ENCODE assay signal across 21 cellular contexts in the genomic region with DNA sequence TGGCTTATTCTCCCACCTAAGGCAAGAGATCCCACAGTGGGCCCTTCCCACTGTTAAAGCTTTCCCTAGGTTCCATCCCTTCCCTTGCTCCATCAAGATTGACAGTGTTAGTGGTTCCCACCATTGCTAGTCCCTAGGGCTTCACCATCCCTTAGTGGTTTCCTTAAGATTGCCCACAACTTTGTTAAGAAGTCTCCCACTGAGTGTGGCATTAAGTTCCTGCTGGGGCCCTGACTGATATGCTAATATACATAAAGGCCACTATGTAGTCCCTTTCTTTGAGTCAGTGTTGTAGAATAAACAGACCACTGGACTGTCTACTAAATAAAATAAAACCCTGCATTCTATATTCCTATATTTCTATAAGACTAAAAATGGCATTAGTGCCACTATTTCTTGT.
A peak's percentile ranks its signal among the peaks of the same experiment; 100 is the strongest.
DNase-seq lines count a peak whose midpoint lies in the region; ATAC-seq and TF ChIP-seq lines count a peak whose summit lies in the region.
"Had no signal": no experiment of that assay in that cellular context is flagged by ENCODE, and none has a peak within 500 bp of the region (broad histone marks: within the 10 kb centered on the region; RNA-seq: fewer than 3 reads in every experiment).

No MANE protein-coding gene starts in this region.

- H3K27ac ChIP-seq in A673 (ENCODE audit: low read depth, low read length, poor library complexity, severe bottlenecking): no peak overlapping the region
- H3K27ac ChIP-seq in mesendoderm (ENCODE audit: low read depth, low read length): no peak overlapping the region
- H3K27ac ChIP-seq in SK-N-SH (ENCODE audit: low read depth in 2 of 2, low read length in 1 of 2): no peak overlapping the region
- H3K27ac ChIP-seq: 22Rv1, A549, BLaER1 had no signal

- no peaks in the 10 kb centered on the region for H3K9me3 Mint-ChIP-seq in WTC11
- peaks cover 34% of the 10 kb centered on the region for H3K9me3 Mint-ChIP-seq in activated T-helper 2 cell treated with anti-CD3 and anti-CD28 coated beads, Interferon-gamma antibody, Interleukin-2, Interleukin-4, amounts not matched to agents 10 μg/mL and 5 μg/mL and 100 μg/mL, durations not matched to agents 14 hours and 24 hours and 36 hours

- no peak overlapping the region for H4K5ac ChIP-seq in mesendoderm (ENCODE audit: low read length)

- H3K36me3 ChIP-seq in A673 (ENCODE audit: insufficient read depth, low read length, poor library complexity, severe bottlenecking): no peaks in the 10 kb centered on the region
- H3K36me3 ChIP-seq in mesendoderm (ENCODE audit: control insufficient read depth, insufficient read depth, low read length): no peaks in the 10 kb centered on the region
- no peaks in the 10 kb centered on the region for H3K36me3 ChIP-seq in SK-N-SH (replicated peaks in 1 of 2; ENCODE audit: control insufficient read depth in 1 of 2, insufficient read depth in 2 of 2, low read length in 1 of 2)
- H3K36me3 ChIP-seq: BE2C, BLaER1 had no signal

- H3K27ac Mint-ChIP-seq in WTC11: no peak overlapping the region
- no peak overlapping the region for H3K27ac Mint-ChIP-seq in activated T-helper 2 cell treated with anti-CD3 and anti-CD28 coated beads, Interferon-gamma antibody, Interleukin-2, Interleukin-4, amounts not matched to agents 10 μg/mL and 5 μg/mL and 100 μg/mL, durations not matched to agents 14 hours and 24 hours and 36 hours
- H3K27ac Mint-ChIP-seq: CD14-positive monocyte; CD4-positive, alpha-beta memory T cell; CD4-positive, CD25-positive, alpha-beta regulatory T cell; CD8-positive, alpha-beta memory T cell had no signal

- H3K9ac ChIP-seq in mesendoderm (ENCODE audit: low read length) (no peak overlapping the region), SK-N-SH (no peak overlapping the region)
- H3K9ac ChIP-seq: BLaER1 had no signal

- no peak overlapping the region for H3K56ac ChIP-seq in mesendoderm (ENCODE audit: low read length)

- peaks cover 7% of the 10 kb centered on the region for H3K4me1 Mint-ChIP-seq in WTC11
- H3K4me1 Mint-ChIP-seq in activated T-helper 2 cell treated with anti-CD3 and anti-CD28 coated beads, Interferon-gamma antibody, Interleukin-2, Interleukin-4, amounts not matched to agents 10 μg/mL and 5 μg/mL and 100 μg/mL, durations not matched to agents 14 hours and 24 hours and 36 hours (ENCODE audit: low read depth): no peaks in the 10 kb centered on the region
- H3K4me1 Mint-ChIP-seq: CD14-positive monocyte; CD4-positive, alpha-beta memory T cell; CD4-positive, CD25-positive, alpha-beta regulatory T cell; CD8-positive, alpha-beta memory T cell had no signal

- H3K9me3 ChIP-seq in A673 (ENCODE audit: low read depth, low read length, poor library complexity, severe bottlenecking): no peaks in the 10 kb centered on the region
- H3K9me3 ChIP-seq in SK-N-SH: no peaks in the 10 kb centered on the region
- H3K9me3 ChIP-seq: A549, BE2C, BLaER1 had no signal

- H3K27me3 ChIP-seq in A673 (replicated peaks; ENCODE audit: insufficient read depth, low read depth, low read length, poor library complexity): no peaks in the 10 kb centered on the region
- H3K27me3 ChIP-seq in mesendoderm (ENCODE audit: insufficient read depth, low read length, poor library complexity): no peaks in the 10 kb centered on the region
- no peaks in the 10 kb centered on the region for H3K27me3 ChIP-seq in SK-N-SH (ENCODE audit: insufficient read depth)
- H3K27me3 ChIP-seq: BE2C, BLaER1 had no signal

- H3K9me2 ChIP-seq in SK-N-SH: no peaks in the 10 kb centered on the region

- no peak overlapping the region for H3K4me2 ChIP-seq in mesendoderm (ENCODE audit: low read length)
- H3K4me2 ChIP-seq in SK-N-SH: no peak overlapping the region
- H3K4me2 ChIP-seq: A549, BLaER1 had no signal

- POLR2A ChIA-PET in A673 (lab: Charles Lee; ENCODE audit: low non-redundant PET) (interaction anchor here (0.6 kb wide), 1 partner anchor 18 kb away, joined by 3 read pairs; no protein-coding TSS in a partner anchor), WTC11 (lab: Charles Lee) (no interaction called here), SK-N-SH (lab: Yijun Ruan, JAX) (no interaction called here)

- no peak overlapping the region for H3K4ac ChIP-seq in mesendoderm (ENCODE audit: low read depth, low read length)

- peak; percentile 69 for ATAC-seq in WTC11
- ATAC-seq: A549 had no signal

- TF ChIP-seq EP300 in SK-N-SH (IDR thresholded peaks at IDR 0.05; ENCODE audit: borderline replicate concordance in 1 of 2, low read depth in 1 of 2, low read length in 1 of 2): no peak

- H3K79me2 ChIP-seq in mesendoderm (ENCODE audit: control insufficient read depth, insufficient read depth, low read length) (no peaks in the 10 kb centered on the region), SK-N-SH (ENCODE audit: insufficient read depth) (no peaks in the 10 kb centered on the region)

- H3K4me1 ChIP-seq in A673 (ENCODE audit: insufficient read depth, low read length, poor library complexity, severe bottlenecking) (no peaks in the 10 kb centered on the region), mesendoderm (ENCODE audit: control insufficient read depth, low read depth, low read length) (no peaks in the 10 kb centered on the region), SK-N-SH (ENCODE audit: control insufficient read depth in 1 of 2, insufficient read depth in 2 of 2, low read depth in 1 of 2, low read length in 1 of 2) (no peaks in the 10 kb centered on the region; a peak in 1 of 4 replicates)
- H3K4me1 ChIP-seq: A549, BE2C, BLaER1 had no signal

- no peak overlapping the region for H2BK15ac ChIP-seq in mesendoderm (replicated peaks; ENCODE audit: low read depth)

- DNase-seq in A673 (ENCODE audit: low spot score): peak; percentile 61
- DNase-seq in WTC11 (ENCODE audit: low spot score): no peak
- DNase-seq in mesendoderm: peak; percentile 7
- DNase-seq in SK-N-SH: no peak
- DNase-seq in NCI-H510A treated with DMSO at 0.1 percent for 48 hours (lab: John Stamatoyannopoulos, UW): no peak
- no peak for DNase-seq in activated T-helper 2 cell treated with anti-CD3 and anti-CD28 coated beads, Interferon-gamma antibody, Interleukin-2, Interleukin-4, amounts not matched to agents 10 μg/mL and 5 μg/mL and 100 μg/mL, durations not matched to agents 14 hours and 24 hours and 36 hours (ENCODE audit: low spot score)
- DNase-seq: ACHN; BE2C; C1 segment of cervical spinal cord; CD4-positive, alpha-beta memory T cell; CD4-positive, CD25-positive, alpha-beta regulatory T cell; CD8-positive, alpha-beta memory T cell; COR-L47; DMS 273 treated with DMSO at 0.1 percent for 48 hours; DMS153; DMS79 treated with DMSO at 0.1 percent for 48 hours; GF-D8 had no signal

- no peaks in the 10 kb centered on the region for H3K36me3 Mint-ChIP-seq in WTC11
- no peaks in the 10 kb centered on the region for H3K36me3 Mint-ChIP-seq in activated T-helper 2 cell treated with anti-CD3 and anti-CD28 coated beads, Interferon-gamma antibody, Interleukin-2, Interleukin-4, amounts not matched to agents 10 μg/mL and 5 μg/mL and 100 μg/mL, durations not matched to agents 14 hours and 24 hours and 36 hours (ENCODE audit: low read depth)
- H3K36me3 Mint-ChIP-seq: CD14-positive monocyte; CD4-positive, alpha-beta memory T cell; CD4-positive, CD25-positive, alpha-beta regulatory T cell; CD8-positive, alpha-beta memory T cell had no signal

- CTCF ChIA-PET in A673 (lab: Charles Lee) (no interaction called here), WTC11 (lab: Charles Lee) (no interaction called here), SK-N-SH (lab: Yijun Ruan, JAX) (no interaction called here)

- no peak overlapping the region for H2AK5ac ChIP-seq in mesendoderm (ENCODE audit: low read length)

- no peak overlapping the region for H2AFZ ChIP-seq in SK-N-SH (ENCODE audit: low read depth)

- H3K18ac ChIP-seq in mesendoderm (ENCODE audit: low read length): no peak overlapping the region

- no peak overlapping the region for H2BK5ac ChIP-seq in mesendoderm (ENCODE audit: low read length)

- intact Hi-C loops in A673 (cut with micrococcal nuclease; ENCODE audit: unreplicated experiment): no loop called here
- intact Hi-C loops in activated T-helper 2 cell treated with anti-CD3 and anti-CD28 coated beads, Interferon-gamma antibody, Interleukin-2, Interleukin-4, amounts not matched to agents 10 μg/mL and 5 μg/mL and 100 μg/mL, durations not matched to agents 14 hours and 24 hours and 36 hours (cut with micrococcal nuclease): no loop called here

- H3F3A ChIP-seq in SK-N-SH (replicated peaks; ENCODE audit: insufficient read depth): no peaks in the 10 kb centered on the region

- H4K8ac ChIP-seq in mesendoderm (ENCODE audit: low read depth, low read length): no peak overlapping the region

- H4K20me1 ChIP-seq in SK-N-SH (ENCODE audit: insufficient read depth): no peaks in the 10 kb centered on the region
- H4K20me1 ChIP-seq: BLaER1 had no signal

- H3K4me3 ChIP-seq in A673 (ENCODE audit: low read depth, low read length, poor library complexity, severe bottlenecking) (no peak overlapping the region), mesendoderm (ENCODE audit: low read length) (no peak overlapping the region), SK-N-SH (ENCODE audit: low read depth in 2 of 2, low read length in 1 of 2) (no peak overlapping the region)
- H3K4me3 ChIP-seq: A549, BLaER1 had no signal

- TF ChIP-seq RAD21 in SK-N-SH (IDR thresholded peaks at IDR 0.05; ENCODE audit: low read length): no peak

- no peak for TF ChIP-seq CTCF in A673 (conservative IDR thresholded peaks at IDR 0.05; ENCODE audit: low read depth, low read length)
- no peak for TF ChIP-seq CTCF in WTC11 (IDR thresholded peaks at IDR 0.05)
- TF ChIP-seq CTCF in SK-N-SH (IDR thresholded peaks at IDR 0.05): no peak

- no peaks in the 10 kb centered on the region for H3K79me1 ChIP-seq in mesendoderm (ENCODE audit: low read length)

- BruUV-seq in A673 (replicated peaks; lab: Mats Ljungman, UMichigan): no TSS peak

- H2BK120ac ChIP-seq in mesendoderm (ENCODE audit: low read depth, low read length): no peak overlapping the region

- no peak overlapping the region for H3K4me3 Mint-ChIP-seq in WTC11
- no peak overlapping the region for H3K4me3 Mint-ChIP-seq in activated T-helper 2 cell treated with anti-CD3 and anti-CD28 coated beads, Interferon-gamma antibody, Interleukin-2, Interleukin-4, amounts not matched to agents 10 μg/mL and 5 μg/mL and 100 μg/mL, durations not matched to agents 14 hours and 24 hours and 36 hours (ENCODE audit: low read depth)
- H3K4me3 Mint-ChIP-seq: CD14-positive monocyte; CD4-positive, alpha-beta memory T cell; CD4-positive, CD25-positive, alpha-beta regulatory T cell; CD8-positive, alpha-beta memory T cell had no signal

- no peak overlapping the region for H3K23ac ChIP-seq in mesendoderm (ENCODE audit: low read length)

- peaks cover 38% of the 10 kb centered on the region for H3K27me3 Mint-ChIP-seq in WTC11 (ENCODE audit: low read depth)
- H3K27me3 Mint-ChIP-seq in activated T-helper 2 cell treated with anti-CD3 and anti-CD28 coated beads, Interferon-gamma antibody, Interleukin-2, Interleukin-4, amounts not matched to agents 10 μg/mL and 5 μg/mL and 100 μg/mL, durations not matched to agents 14 hours and 24 hours and 36 hours (ENCODE audit: low read depth): no peaks in the 10 kb centered on the region
- H3K27me3 Mint-ChIP-seq: CD4-positive, CD25-positive, alpha-beta regulatory T cell had no signal

TF ChIP-seq in WTC11, 78 proteins besides CTCF, POLR2A, EP300 and RAD21 (continues in another document):
- no peak for TF ChIP-seq ZNF317 (CRISPR knock-in tag; IDR thresholded peaks at IDR 0.05; ENCODE audit: borderline replicate concordance, low read depth)

TF ChIP-seq in SK-N-SH, 30 proteins besides CTCF, POLR2A, EP300 and RAD21 (continues in another document):
- TF ChIP-seq TEAD4 (IDR thresholded peaks at IDR 0.05; ENCODE audit: borderline replicate concordance, insufficient read depth): no peak

Comparison
In these comparisons a context has a peak if more than half of its experiments do, and no peak if none do; other contexts are left out.
1. DNase-seq: peak in A673 (single experiment) and mesendoderm (single experiment); none in WTC11 (single experiment), SK-N-SH (single experiment), NCI-H510A treated with DMSO at 0.1 percent for 48 hours (single experiment) and activated T-helper 2 cell treated with anti-CD3 and anti-CD28 coated beads, Interferon-gamma antibody, Interleukin-2, Interleukin-4, amounts not matched to agents 10 μg/mL and 5 μg/mL and 100 μg/mL, durations not matched to agents 14 hours and 24 hours and 36 hours (single experiment).